17 cellular contexts compared by ENCODE assay signal in the genomic region with DNA sequence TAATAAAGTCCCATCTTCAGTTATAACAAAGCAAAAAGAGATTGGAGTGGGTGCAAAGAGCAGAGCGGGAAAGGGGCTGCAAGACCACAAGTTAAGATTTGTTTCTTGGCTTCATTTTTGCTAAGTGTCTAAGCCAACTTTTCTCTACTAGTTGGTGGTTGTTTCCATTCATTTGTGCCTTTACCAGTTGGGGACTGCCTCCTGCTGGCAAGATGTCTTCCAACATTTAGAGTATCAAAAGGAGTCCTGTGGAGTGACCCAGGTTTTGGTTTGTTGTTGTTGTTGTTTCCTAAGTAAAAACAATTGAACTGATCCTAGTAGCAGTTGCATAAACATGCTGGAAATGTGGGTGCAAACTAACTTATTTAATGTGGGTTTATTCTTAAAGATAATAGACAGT.
DNase-seq lines count a peak whose midpoint lies in the region; ATAC-seq, FAIRE-seq and TF ChIP-seq lines count a peak whose summit lies in the region.
"Had no signal": no experiment of that assay in that cellular context is flagged by ENCODE, and none has a peak within 500 bp of the region (broad histone marks: within the 10 kb centered on the region; RNA-seq: fewer than 3 reads in every experiment).

No MANE protein-coding gene starts in this region.

- H3K36me3 ChIP-seq in astrocyte (ENCODE audit: insufficient read depth, low read length): no peaks in the 10 kb centered on the region
- H3K36me3 ChIP-seq in esophagus muscularis mucosa: no peaks in the 10 kb centered on the region

- intact Hi-C loops in esophagus muscularis mucosa (cut with DNase I): no loop called here

- H2AFZ ChIP-seq in H9 (ENCODE audit: low read length) (no peak overlapping the region), astrocyte (ENCODE audit: low read depth, low read length) (no peak overlapping the region)

- H2BK12ac ChIP-seq in H9 (ENCODE audit: insufficient read length, low read depth, low read length): no peak overlapping the region

- H3K9me3 Mint-ChIP-seq in H9: peaks cover 18 to 20% of the 10 kb centered on the region in 2 experiments
- H3K9me3 Mint-ChIP-seq in astrocyte (ENCODE audit: unreplicated experiment): peaks cover 2% of the 10 kb centered on the region
- H3K9me3 Mint-ChIP-seq: stimulated activated memory B cell treated with anti-CD40 and anti-IgM and Interleukin-4, amounts not matched to agents 10 μg/mL and 1 μg/mL and 100 μg/mL, for 72 hours had no signal

- H3K23me2 ChIP-seq in H9 (ENCODE audit: insufficient read length, low read depth, low read length, poor library complexity, severe bottlenecking): no peaks in the 10 kb centered on the region

- no peak for TF ChIP-seq POLR2A in esophagus muscularis mucosa (IDR thresholded peaks at IDR 0.05; ENCODE audit: low read depth)

- no peak overlapping the region for H2AK5ac ChIP-seq in H9 (ENCODE audit: insufficient read length, low read length)

- H3K9ac ChIP-seq in H9 (ENCODE audit: extremely low read depth, insufficient read length, low read length): no peak overlapping the region
- no peak overlapping the region for H3K9ac ChIP-seq in astrocyte (ENCODE audit: low read length)

- no peak overlapping the region for H3K18ac ChIP-seq in H9 (ENCODE audit: insufficient read length, low read depth, low read length)

- H3K27ac ChIP-seq in H9 (ENCODE audit: insufficient read length, low read depth, low read length) (no peak overlapping the region), astrocyte (ENCODE audit: low read depth, low read length) (no peak overlapping the region), esophagus muscularis mucosa (replicated peaks in 1 of 4) (no peak overlapping the region)

- no peak overlapping the region for H3K4ac ChIP-seq in H9 (ENCODE audit: low read depth, low read length)

- H3K79me2 ChIP-seq in H9 (ENCODE audit: insufficient read depth, low read length) (no peaks in the 10 kb centered on the region), astrocyte (ENCODE audit: insufficient read depth, low read length) (no peaks in the 10 kb centered on the region)

- ATAC-seq in GM19324 (IDR thresholded peaks at IDR 0.05; ENCODE audit: low FRiP score, unreplicated experiment) (no peak), HG02798 (IDR thresholded peaks at IDR 0.05; ENCODE audit: poor library complexity, unreplicated experiment) (no peak)
- ATAC-seq: stimulated activated memory B cell treated with anti-CD40 and anti-IgM and Interleukin-4, amounts not matched to agents 10 μg/mL and 1 μg/mL and 100 μg/mL, for 72 hours had no signal

- H3K4me2 ChIP-seq in H9 (ENCODE audit: insufficient read depth, insufficient read length, low read length): no peak overlapping the region
- no peak overlapping the region for H3K4me2 ChIP-seq in astrocyte (ENCODE audit: low read length)

- H4K5ac ChIP-seq in H9 (ENCODE audit: insufficient read length, low read depth, low read length): no peak overlapping the region

- H3K27me3 Mint-ChIP-seq in H9 (ENCODE audit: low read depth): peaks cover 2% of the 10 kb centered on the region
- H3K27me3 Mint-ChIP-seq in astrocyte (ENCODE audit: low read depth, unreplicated experiment): no peaks in the 10 kb centered on the region
- H3K27me3 Mint-ChIP-seq: stimulated activated memory B cell treated with anti-CD40 and anti-IgM and Interleukin-4, amounts not matched to agents 10 μg/mL and 1 μg/mL and 100 μg/mL, for 72 hours had no signal

- no peak overlapping the region for H3K23ac ChIP-seq in H9 (ENCODE audit: insufficient read length, low read depth, low read length)

- no peak overlapping the region for H4K8ac ChIP-seq in H9 (replicated peaks; ENCODE audit: insufficient read length, low read depth, low read length)

- no peak overlapping the region for H2BK20ac ChIP-seq in H9 (ENCODE audit: low read depth, low read length, poor library complexity, severe bottlenecking)

- H4K20me1 ChIP-seq in H9 (ENCODE audit: control insufficient read depth, insufficient read depth, insufficient read length) (no peaks in the 10 kb centered on the region), astrocyte (ENCODE audit: insufficient read depth, low read length) (no peaks in the 10 kb centered on the region)

- peak overlapping the region in 1 of 3 experiments; percentile 38; a peak in 1 of 7 replicates for H3K27ac Mint-ChIP-seq in H9
- no peak overlapping the region for H3K27ac Mint-ChIP-seq in astrocyte (ENCODE audit: unreplicated experiment)
- H3K27ac Mint-ChIP-seq: stimulated activated memory B cell treated with anti-CD40 and anti-IgM and Interleukin-4, amounts not matched to agents 10 μg/mL and 1 μg/mL and 100 μg/mL, for 72 hours had no signal

- no peaks in the 10 kb centered on the region for H3K9me3 ChIP-seq in H9 (ENCODE audit: control insufficient read depth, low read depth, low read length)
- H3K9me3 ChIP-seq in astrocyte (ENCODE audit: insufficient read depth, low read depth, low read length): no peaks in the 10 kb centered on the region
- no peaks in the 10 kb centered on the region for H3K9me3 ChIP-seq in esophagus muscularis mucosa
- H3K9me3 ChIP-seq: Caco-2 had no signal

- FAIRE-seq in astrocyte (lab: Jason Lieb, UNC): peak; percentile 43

- H3K56ac ChIP-seq in H9 (ENCODE audit: insufficient read length, low read depth, low read length): no peak overlapping the region

- H3K36me3 Mint-ChIP-seq in H9 (ENCODE audit: insufficient read depth in 1 of 3, low read depth in 3 of 3): peaks cover 0 to 16% (median 4%) of the 10 kb centered on the region in 3 experiments; a peak in 4 of 7 replicates
- no peaks in the 10 kb centered on the region for H3K36me3 Mint-ChIP-seq in astrocyte (ENCODE audit: low read depth, unreplicated experiment)
- H3K36me3 Mint-ChIP-seq: stimulated activated memory B cell treated with anti-CD40 and anti-IgM and Interleukin-4, amounts not matched to agents 10 μg/mL and 1 μg/mL and 100 μg/mL, for 72 hours had no signal

- H3T11ph ChIP-seq in H9 (ENCODE audit: low read length): no peak overlapping the region

- H2BK15ac ChIP-seq in H9 (ENCODE audit: low read depth, low read length): no peak overlapping the region

- peaks cover 8 to 10% of the 10 kb centered on the region in 2 experiments for H3K4me1 Mint-ChIP-seq in H9
- H3K4me1 Mint-ChIP-seq in astrocyte (ENCODE audit: low read depth, unreplicated experiment): no peaks in the 10 kb centered on the region
- H3K4me1 Mint-ChIP-seq: stimulated activated memory B cell treated with anti-CD40 and anti-IgM and Interleukin-4, amounts not matched to agents 10 μg/mL and 1 μg/mL and 100 μg/mL, for 72 hours had no signal

- DNase-seq in AG10803 (ENCODE audit: low read depth): peak; percentile 8
- DNase-seq in H9: no peak
- no peak for DNase-seq in astrocyte (ENCODE audit: low read depth)
- peak; percentile 33 for DNase-seq in iPS DF 4.7 (ENCODE audit: extremely low read depth, low spot score)
- no peak for DNase-seq in NK-92 treated with Interleukin-12 subunit alpha and Interleukin-12 subunit beta, amount 100 ng/mL, for 24 hours (lab: John Stamatoyannopoulos, UW)
- no peak for DNase-seq in esophagus muscularis mucosa (ENCODE audit: extremely low spot score)
- DNase-seq: activated CD4-positive, alpha-beta T cell treated with anti-CD3 and anti-CD28 coated beads, Interleukin-2, amount 50 U/mL, for 1 hour; activated naive CD4-positive, alpha-beta T cell treated with anti-CD3 and anti-CD28 coated beads, Interleukin-2, amount 50 U/mL, for 16 hours; Caco-2; head of caudate nucleus; NCI-H1092; nucleus accumbens; SW 1271 had no signal

- H3K4me1 ChIP-seq in H9 (ENCODE audit: insufficient read depth, low read length): no peaks in the 10 kb centered on the region
- no peaks in the 10 kb centered on the region for H3K4me1 ChIP-seq in astrocyte (ENCODE audit: insufficient read depth, low read length)
- peaks cover 10 to 15% (median 13%) of the 10 kb centered on the region in 4 donors for H3K4me1 ChIP-seq in esophagus muscularis mucosa
- H3K4me1 ChIP-seq: Caco-2 had no signal

- no peak overlapping the region for H2BK5ac ChIP-seq in H9 (ENCODE audit: insufficient read length, low read length)

- no peaks in the 10 kb centered on the region for H3K79me1 ChIP-seq in H9 (ENCODE audit: insufficient read depth, low read depth, low read length, poor library complexity, severe bottlenecking)

- H3K14ac ChIP-seq in H9 (ENCODE audit: insufficient read depth, low read length): no peak overlapping the region

- no peak overlapping the region for H3K4me3 Mint-ChIP-seq in H9
- no peak overlapping the region for H3K4me3 Mint-ChIP-seq in astrocyte (ENCODE audit: unreplicated experiment)
- H3K4me3 Mint-ChIP-seq: stimulated activated memory B cell treated with anti-CD40 and anti-IgM and Interleukin-4, amounts not matched to agents 10 μg/mL and 1 μg/mL and 100 μg/mL, for 72 hours had no signal

- TF ChIP-seq CTCF in AG10803 (conservative IDR thresholded peaks at IDR 0.05; ENCODE audit: low read length) (peak; percentile 39), H9 (conservative IDR thresholded peaks at IDR 0.05) (peak; percentile 48; the same call in 2 of the 3 replicates), astrocyte (IDR thresholded peaks at IDR 0.05; ENCODE audit: insufficient read depth, low read depth, low read length) (peak; percentile 9), esophagus muscularis mucosa (IDR thresholded peaks at IDR 0.05) (no peak)

- H2BK120ac ChIP-seq in H9 (ENCODE audit: low read depth, low read length, poor library complexity, severe bottlenecking): no peak overlapping the region

- no CpG with 5 or more reads among the region's 1 CpG for WGBS in H9 (ENCODE audit: extremely low coverage, insufficient read length, low lambda C conversion rate)
- WGBS in esophagus muscularis mucosa: 92% methylated on average over 1 of the region's 1 CpG

- H3K27me3 ChIP-seq in H9 (ENCODE audit: insufficient read depth, low read length) (no peaks in the 10 kb centered on the region), astrocyte (ENCODE audit: insufficient read depth, low read length) (no peaks in the 10 kb centered on the region), esophagus muscularis mucosa (no peaks in the 10 kb centered on the region)

- no peak overlapping the region for H3K4me3 ChIP-seq in AG10803 (ENCODE audit: low read length)
- no peak overlapping the region for H3K4me3 ChIP-seq in astrocyte (ENCODE audit: insufficient read depth, low read depth, low read length)
- no peak overlapping the region for H3K4me3 ChIP-seq in esophagus muscularis mucosa
- H3K4me3 ChIP-seq: lung had no signal

- TF ChIP-seq EP300 in esophagus muscularis mucosa (IDR thresholded peaks at IDR 0.05): no peak

- no peak overlapping the region for H4K91ac ChIP-seq in H9 (ENCODE audit: insufficient read length, low read depth, low read length)

Comparison
In these comparisons a context has a peak if more than half of its experiments do, and no peak if none do; other contexts are left out.
1. DNase-seq: peak in AG10803 (single experiment) and iPS DF 4.7 (single experiment); none in H9 (single experiment), astrocyte (single experiment), NK-92 treated with Interleukin-12 subunit alpha and Interleukin-12 subunit beta, amount 100 ng/mL, for 24 hours (single experiment) and esophagus muscularis mucosa (single experiment).
2. CTCF ChIP-seq: peak in AG10803 (single experiment), H9 (single experiment) and astrocyte (single experiment); none in esophagus muscularis mucosa (0 of 3).